2 cellular contexts compared by ENCODE assay signal in the genomic region with DNA sequence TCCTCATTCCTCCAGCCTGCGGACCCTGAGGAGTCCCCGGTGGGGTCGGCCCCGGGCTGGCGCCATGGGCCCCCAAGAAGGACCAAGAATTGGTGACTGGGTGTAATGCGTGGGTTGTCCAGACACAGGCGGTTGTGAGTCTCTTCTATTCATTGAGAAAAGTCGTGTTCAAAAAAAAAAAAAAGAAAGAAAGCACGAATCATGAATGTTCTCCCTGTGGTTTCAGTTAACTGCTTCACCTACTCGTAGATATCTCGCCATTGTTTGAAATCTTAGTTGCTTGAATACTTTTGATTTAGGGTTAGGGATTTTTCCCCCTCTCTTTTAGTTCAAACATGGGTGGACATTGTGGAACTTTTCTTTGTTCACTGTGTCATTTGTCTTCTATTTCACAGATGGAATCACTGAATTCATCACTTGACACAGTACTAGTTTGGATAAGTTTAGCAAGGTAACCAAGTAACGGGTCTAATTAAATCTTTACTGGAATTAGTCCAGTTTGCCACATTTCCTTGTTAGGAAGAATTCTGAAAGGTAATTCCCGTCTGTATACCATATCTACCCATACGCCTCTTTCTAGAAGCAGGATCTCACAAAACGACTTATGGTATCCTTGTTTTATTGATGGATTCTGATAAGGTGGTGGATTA.
TF ChIP-seq lines count a peak whose summit lies in the region.

No MANE protein-coding gene starts in this region.

TF ChIP-seq in HEK293T, 16 proteins besides CTCF, POLR2A, EP300 and RAD21 (continued from another document):
- TF ChIP-seq ELF4 (IDR thresholded peaks at IDR 0.05): no peak
- peak; percentile 74 for TF ChIP-seq ZNF384 (IDR thresholded peaks at IDR 0.05)
- TF ChIP-seq SP1 (IDR thresholded peaks at IDR 0.05): no peak

TF ChIP-seq in HepG2, 621 proteins besides CTCF, POLR2A, EP300 and RAD21:
- no peak for TF ChIP-seq ZNF672 (CRISPR knock-in tag; IDR thresholded peaks at IDR 0.05)
- TF ChIP-seq, protein P1, sequence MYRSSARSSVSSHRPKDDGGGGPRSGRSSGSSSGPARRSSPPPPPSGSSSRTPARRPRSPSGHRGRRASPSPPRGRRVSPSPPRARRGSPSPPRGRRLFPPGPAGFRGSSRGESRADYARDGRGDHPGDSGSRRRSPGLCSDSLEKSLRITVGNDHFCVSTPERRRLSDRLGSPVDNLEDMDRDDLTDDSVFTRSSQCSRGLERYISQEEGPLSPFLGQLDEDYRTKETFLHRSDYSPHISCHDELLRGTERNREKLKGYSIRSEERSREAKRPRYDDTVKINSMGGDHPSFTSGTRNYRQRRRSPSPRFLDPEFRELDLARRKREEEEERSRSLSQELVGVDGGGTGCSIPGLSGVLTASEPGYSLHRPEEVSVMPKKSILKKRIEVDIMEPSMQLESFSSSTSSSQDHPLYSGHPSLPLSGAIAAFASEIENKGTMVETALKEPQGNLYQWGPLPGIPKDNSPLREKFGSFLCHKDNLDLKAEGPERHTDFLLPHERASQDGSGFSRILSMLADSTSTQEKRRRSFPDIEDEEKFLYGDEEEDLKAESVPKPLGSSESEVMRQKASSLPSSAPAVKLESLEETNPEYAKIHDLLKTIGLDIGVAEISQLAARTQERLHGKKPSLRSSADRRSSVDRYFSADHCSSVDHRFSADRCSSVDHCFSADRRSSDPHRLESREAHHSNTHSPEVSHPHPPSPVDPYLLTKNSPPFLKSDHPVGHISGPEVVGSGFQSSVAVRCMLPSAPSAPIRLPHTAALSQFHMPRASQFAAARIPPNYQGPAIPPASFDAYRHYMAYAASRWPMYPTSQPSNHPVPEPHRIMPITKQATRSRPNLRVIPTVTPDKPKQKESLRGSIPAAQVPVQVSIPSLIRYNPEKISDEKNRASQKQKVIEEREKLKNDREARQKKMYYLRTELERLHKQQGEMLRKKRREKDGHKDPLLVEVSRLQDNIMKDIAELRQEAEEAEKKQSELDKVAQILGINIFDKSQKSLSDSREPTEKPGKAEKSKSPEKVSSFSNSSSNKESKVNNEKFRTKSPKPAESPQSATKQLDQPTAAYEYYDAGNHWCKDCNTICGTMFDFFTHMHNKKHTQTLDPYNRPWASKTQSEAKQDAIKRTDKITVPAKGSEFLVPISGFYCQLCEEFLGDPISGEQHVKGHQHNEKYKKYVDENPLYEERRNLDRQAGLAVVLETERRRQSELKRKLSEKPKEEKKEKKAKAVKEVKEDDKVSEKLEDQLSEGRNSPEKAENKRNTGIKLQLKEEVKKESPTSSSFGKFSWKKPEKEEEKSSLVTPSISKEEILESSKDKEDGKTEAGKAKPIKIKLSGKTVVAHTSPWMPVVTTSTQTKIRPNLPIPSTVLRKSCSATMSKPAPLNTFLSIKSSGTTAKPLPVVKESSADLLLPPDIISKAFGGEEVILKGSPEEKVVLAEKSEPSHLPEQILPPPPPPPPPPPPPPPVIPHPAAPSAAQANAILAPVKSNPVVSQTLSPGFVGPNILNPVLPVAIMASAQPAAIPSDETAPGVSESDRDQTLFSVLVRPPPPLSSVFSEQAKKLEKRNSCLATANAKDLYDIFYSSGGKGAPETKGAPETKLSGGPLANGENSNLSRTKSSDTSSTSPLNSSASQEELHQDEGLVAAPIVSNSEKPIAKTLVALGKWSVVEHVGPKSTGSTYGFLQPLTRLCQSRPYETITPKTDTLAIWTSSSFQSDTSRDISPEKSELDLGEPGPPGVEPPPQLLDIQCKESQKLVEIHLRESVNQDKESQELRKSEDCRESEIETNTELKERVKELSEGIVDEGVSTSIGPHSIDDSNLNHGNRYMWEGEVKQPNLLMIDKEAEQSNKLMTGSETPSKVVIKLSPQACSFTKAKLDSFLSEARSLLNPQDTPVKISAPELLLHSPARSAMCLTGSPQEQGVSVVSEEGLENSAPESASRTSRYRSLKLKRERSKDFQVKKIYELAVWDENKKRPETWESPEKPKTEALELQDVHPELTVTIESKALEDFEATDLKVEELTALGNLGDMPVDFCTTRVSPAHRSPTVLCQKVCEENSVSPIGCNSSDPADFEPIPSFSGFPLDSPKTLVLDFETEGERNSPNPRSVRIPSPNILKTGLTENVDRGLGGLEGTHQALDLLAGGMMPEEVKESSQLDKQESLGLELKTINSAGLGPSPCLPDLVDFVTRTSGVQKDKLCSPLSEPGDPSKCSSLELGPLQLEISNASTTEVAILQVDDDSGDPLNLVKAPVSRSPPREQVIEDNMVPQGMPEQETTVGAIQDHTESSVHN (CRISPR knock-in tag; IDR thresholded peaks at IDR 0.05): 0 out of 2 replicates have a peak, but pooled peaks have one; percentile 13
- TF ChIP-seq POLR2AphosphoS5 (IDR thresholded peaks at IDR 0.05; ENCODE audit: low read depth, low read length): no peak
- TF ChIP-seq KDM5A (IDR thresholded peaks at IDR 0.05; ENCODE audit: borderline replicate concordance, low read length): 0 out of 2 replicates have a peak, but pooled peaks have one; percentile 19
- TF ChIP-seq, protein P2, sequence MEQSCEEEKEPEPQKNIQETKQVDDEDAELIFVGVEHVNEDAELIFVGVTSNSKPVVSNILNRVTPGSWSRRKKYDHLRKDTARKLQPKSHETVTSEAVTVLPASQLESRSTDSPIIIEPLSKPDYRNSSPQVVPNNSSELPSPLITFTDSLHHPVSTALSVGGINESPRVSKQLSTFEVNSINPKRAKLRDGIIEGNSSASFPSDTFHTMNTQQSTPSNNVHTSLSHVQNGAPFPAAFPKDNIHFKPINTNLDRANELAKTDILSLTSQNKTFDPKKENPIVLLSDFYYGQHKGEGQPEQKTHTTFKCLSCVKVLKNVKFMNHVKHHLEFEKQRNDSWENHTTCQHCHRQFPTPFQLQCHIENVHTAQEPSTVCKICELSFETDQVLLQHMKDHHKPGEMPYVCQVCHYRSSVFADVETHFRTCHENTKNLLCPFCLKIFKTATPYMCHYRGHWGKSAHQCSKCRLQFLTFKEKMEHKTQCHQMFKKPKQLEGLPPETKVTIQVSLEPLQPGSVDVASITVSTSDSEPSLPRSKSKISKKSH (CRISPR knock-in tag; IDR thresholded peaks at IDR 0.05; ENCODE audit: borderline replicate concordance): no peak
- 0 out of 2 replicates have a peak, but pooled peaks have one; percentile 21 for TF ChIP-seq CHD4 (IDR thresholded peaks at IDR 0.05; ENCODE audit: borderline replicate concordance, low read length)
- TF ChIP-seq, protein P3, sequence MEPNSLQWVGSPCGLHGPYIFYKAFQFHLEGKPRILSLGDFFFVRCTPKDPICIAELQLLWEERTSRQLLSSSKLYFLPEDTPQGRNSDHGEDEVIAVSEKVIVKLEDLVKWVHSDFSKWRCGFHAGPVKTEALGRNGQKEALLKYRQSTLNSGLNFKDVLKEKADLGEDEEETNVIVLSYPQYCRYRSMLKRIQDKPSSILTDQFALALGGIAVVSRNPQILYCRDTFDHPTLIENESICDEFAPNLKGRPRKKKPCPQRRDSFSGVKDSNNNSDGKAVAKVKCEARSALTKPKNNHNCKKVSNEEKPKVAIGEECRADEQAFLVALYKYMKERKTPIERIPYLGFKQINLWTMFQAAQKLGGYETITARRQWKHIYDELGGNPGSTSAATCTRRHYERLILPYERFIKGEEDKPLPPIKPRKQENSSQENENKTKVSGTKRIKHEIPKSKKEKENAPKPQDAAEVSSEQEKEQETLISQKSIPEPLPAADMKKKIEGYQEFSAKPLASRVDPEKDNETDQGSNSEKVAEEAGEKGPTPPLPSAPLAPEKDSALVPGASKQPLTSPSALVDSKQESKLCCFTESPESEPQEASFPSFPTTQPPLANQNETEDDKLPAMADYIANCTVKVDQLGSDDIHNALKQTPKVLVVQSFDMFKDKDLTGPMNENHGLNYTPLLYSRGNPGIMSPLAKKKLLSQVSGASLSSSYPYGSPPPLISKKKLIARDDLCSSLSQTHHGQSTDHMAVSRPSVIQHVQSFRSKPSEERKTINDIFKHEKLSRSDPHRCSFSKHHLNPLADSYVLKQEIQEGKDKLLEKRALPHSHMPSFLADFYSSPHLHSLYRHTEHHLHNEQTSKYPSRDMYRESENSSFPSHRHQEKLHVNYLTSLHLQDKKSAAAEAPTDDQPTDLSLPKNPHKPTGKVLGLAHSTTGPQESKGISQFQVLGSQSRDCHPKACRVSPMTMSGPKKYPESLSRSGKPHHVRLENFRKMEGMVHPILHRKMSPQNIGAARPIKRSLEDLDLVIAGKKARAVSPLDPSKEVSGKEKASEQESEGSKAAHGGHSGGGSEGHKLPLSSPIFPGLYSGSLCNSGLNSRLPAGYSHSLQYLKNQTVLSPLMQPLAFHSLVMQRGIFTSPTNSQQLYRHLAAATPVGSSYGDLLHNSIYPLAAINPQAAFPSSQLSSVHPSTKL (CRISPR knock-in tag; IDR thresholded peaks at IDR 0.05): no peak
